Comparison of ENCODE assay signal across 8 cellular contexts in genomic region chr4:8241895-8242696, GRCh38. TPM values are rescaled to one million over a fixed set of nuclear protein-coding genes. Genes with fewer than 3 reads are reported as not detected.
DNase-seq lines count a peak whose midpoint lies in the region; ATAC-seq and TF ChIP-seq lines count a peak whose summit lies in the region.

No MANE protein-coding gene starts in this region.

- peak; percentile 65 for ATAC-seq in GM19463 (IDR thresholded peaks at IDR 0.05; ENCODE audit: unreplicated experiment)

- POLR2A ChIA-PET in CD8-positive, alpha-beta memory T cell (lab: Charles Lee), result no interaction called here

- peak overlapping the region in 4 of 8 donors; percentile 29 to 61 (median 48) for H3K27ac Mint-ChIP-seq in CD8-positive, alpha-beta memory T cell
- no peak overlapping the region for H3K27ac Mint-ChIP-seq in glutamatergic neuron (ENCODE audit: unreplicated experiment)

- H3K4me1 Mint-ChIP-seq in CD8-positive, alpha-beta memory T cell, result peaks cover 6 to 12% (median 8%) of the 10 kb centered on the region in 3 donors
- H3K4me1 Mint-ChIP-seq in glutamatergic neuron (ENCODE audit: low read depth, unreplicated experiment), result no peaks in the 10 kb centered on the region

- H3K36me3 Mint-ChIP-seq in CD8-positive, alpha-beta memory T cell, result peaks cover 0 to 11% (median 5%) of the 10 kb centered on the region in 3 donors
- H3K36me3 Mint-ChIP-seq in glutamatergic neuron (ENCODE audit: unreplicated experiment), result no peaks in the 10 kb centered on the region

- H3K4me1 ChIP-seq in CD8-positive, alpha-beta memory T cell (ENCODE audit: insufficient read depth, low read length), result peaks cover 11% of the 10 kb centered on the region
- H3K4me1 ChIP-seq in SJCRH30, result peaks cover 7% of the 10 kb centered on the region
- peaks cover 0 to 22% (median 4%) of the 10 kb centered on the region in 4 donors for H3K4me1 ChIP-seq in tibial nerve

- H3K36me3 ChIP-seq in CD8-positive, alpha-beta memory T cell (ENCODE audit: insufficient read depth, low read length), result no peaks in the 10 kb centered on the region
- peaks cover 4% of the 10 kb centered on the region; the same call in 1 of the 2 replicates for H3K36me3 ChIP-seq in SJCRH30
- peaks cover 0 to 19% (median 0%) of the 10 kb centered on the region in 3 donors for H3K36me3 ChIP-seq in tibial nerve

- TF ChIP-seq CTCF in glutamatergic neuron (IDR thresholded peaks at IDR 0.05; ENCODE audit: partially characterized antibody, unreplicated experiment), result peak; percentile 99
- TF ChIP-seq CTCF in tibial nerve (IDR thresholded peaks at IDR 0.05), result peak; percentile 95 to 98 (median 96)

- CTCF ChIA-PET in CD8-positive, alpha-beta memory T cell (lab: Charles Lee), result interaction anchor here (0.5 to 2.4 kb wide), 19 partner anchors 8 to 166 kb away, joined by 3 to 10 read pairs (median 4); partner anchors contain the start of gene SH3TC1

- no peak for TF ChIP-seq POLR2A in tibial nerve (IDR thresholded peaks at IDR 0.05)

- no peaks in the 10 kb centered on the region for H3K9me3 Mint-ChIP-seq in CD8-positive, alpha-beta memory T cell
- H3K9me3 Mint-ChIP-seq in glutamatergic neuron (ENCODE audit: unreplicated experiment), result no peaks in the 10 kb centered on the region

- no peaks in the 10 kb centered on the region for H3K9me3 ChIP-seq in CD8-positive, alpha-beta memory T cell (ENCODE audit: low read length)
- H3K9me3 ChIP-seq in SJCRH30 (replicated peaks), result no peaks in the 10 kb centered on the region
- H3K9me3 ChIP-seq in tibial nerve, result no peaks in the 10 kb centered on the region

- H3K4me3 ChIP-seq in CD8-positive, alpha-beta memory T cell (ENCODE audit: low read length), result no peak overlapping the region
- H3K4me3 ChIP-seq in SJCRH30 (no peak overlapping the region), tibial nerve (no peak overlapping the region)

- H3K27ac ChIP-seq in CD8-positive, alpha-beta memory T cell (ENCODE audit: low read depth, low read length), result no peak overlapping the region
- H3K27ac ChIP-seq in SJCRH30 (peak overlapping the region; percentile 73), tibial nerve (peak overlapping the region in 2 of 4 donors; percentile 21 to 76)

- H3K4me3 Mint-ChIP-seq in CD8-positive, alpha-beta memory T cell, result peak overlapping the region in 4 of 7 donors; percentile 17 to 79 (median 30)
- no peak overlapping the region for H3K4me3 Mint-ChIP-seq in glutamatergic neuron (ENCODE audit: unreplicated experiment)

- H3K27me3 Mint-ChIP-seq in CD8-positive, alpha-beta memory T cell, result peaks cover 0 to 3% of the 10 kb centered on the region in 2 donors
- peaks cover 2% of the 10 kb centered on the region for H3K27me3 Mint-ChIP-seq in glutamatergic neuron (ENCODE audit: unreplicated experiment)

- no peaks in the 10 kb centered on the region for H3K27me3 ChIP-seq in CD8-positive, alpha-beta memory T cell (ENCODE audit: insufficient read depth, low read length, poor library complexity, severe bottlenecking)
- no peaks in the 10 kb centered on the region for H3K27me3 ChIP-seq in SJCRH30
- H3K27me3 ChIP-seq in tibial nerve, result no peaks in the 10 kb centered on the region

- TF ChIP-seq EP300 in tibial nerve (IDR thresholded peaks at IDR 0.05), result peak in 1 of 2 donors; percentile 70

- DNase-seq in CD8-positive, alpha-beta memory T cell, result peak; percentile 60 to 83 (median 74)
- DNase-seq in KG1 (lab: John Stamatoyannopoulos, UW) (peak; percentile 43), SJCRH30 (peak; percentile 96 to 97), glutamatergic neuron (peak; percentile 98), pons (ENCODE audit: low spot score) (peak; percentile 41), tibial nerve (ENCODE audit: low spot score in 2 of 2) (peak; percentile 85 to 93)
- peak; percentile 84 for DNase-seq in activated naive CD4-positive, alpha-beta T cell treated with Interleukin-2 at 50 U/mL for 16 hours

- 20 to 22% methylated on average over 20 to 29 of the region's 29 CpGs for WGBS in tibial nerve, 2 donors

RNA-seq across cellular contexts. Expression of gene HTRA3, which starts 27.5 kb away (rescaled TPM):
- not detected for total RNA-seq in CD8-positive, alpha-beta memory T cell
- not detected for polyA plus RNA-seq in CD8-positive, alpha-beta memory T cell
- 0.08 TPM in 1 of 2 replicates, not detected in the other for total RNA-seq in SJCRH30 (2014; rRNA removed; shearing (Covaris generic))
- 0.64 TPM for total RNA-seq in glutamatergic neuron (ENCODE audit: unreplicated experiment)
- total RNA-seq in tibial nerve, result 10 to 100 TPM; 34.9 to 54.3 (median 43.5) TPM

RNA-seq across cellular contexts. Expression of gene SH3TC1, which starts 43.0 kb away (rescaled TPM):
- 1 to 10 TPM; 7.5 to 8.9 TPM for total RNA-seq in CD8-positive, alpha-beta memory T cell
- 12.2 TPM for polyA plus RNA-seq in CD8-positive, alpha-beta memory T cell
- 21.5 and 28.9 TPM in 2 replicates for total RNA-seq in SJCRH30 (2014; rRNA removed; shearing (Covaris generic))
- not detected for total RNA-seq in glutamatergic neuron (ENCODE audit: unreplicated experiment)
- total RNA-seq in tibial nerve, result 100 to 1,000 TPM in 1 of 4 donors, 10 to 100 TPM in 3; 31.6 to 176 (median 69.7) TPM

Comparison
In these comparisons a context has a peak if more than half of its experiments do, and no peak if none do; other contexts are left out.
1. DNase-seq: peak in every context shown above with its lines; median percentile 98 in glutamatergic neuron; 96 in SJCRH30; 89 in tibial nerve; 84 in activated naive CD4-positive, alpha-beta T cell treated with Interleukin-2 at 50 U/mL for 16 hours; 74 in CD8-positive, alpha-beta memory T cell; 43 in KG1; 41 in pons.
2. RNA of gene HTRA3, which starts 27.5 kb away (total RNA-seq): 34.9 to 54.3 TPM in tibial nerve; 0.64 TPM in glutamatergic neuron (single experiment), 0.08 TPM in SJCRH30 and not detected in CD8-positive, alpha-beta memory T cell; every median in the first group is over 10 times any median in the second.